ENCODE assay signal across 9 cellular contexts in the genomic region with DNA sequence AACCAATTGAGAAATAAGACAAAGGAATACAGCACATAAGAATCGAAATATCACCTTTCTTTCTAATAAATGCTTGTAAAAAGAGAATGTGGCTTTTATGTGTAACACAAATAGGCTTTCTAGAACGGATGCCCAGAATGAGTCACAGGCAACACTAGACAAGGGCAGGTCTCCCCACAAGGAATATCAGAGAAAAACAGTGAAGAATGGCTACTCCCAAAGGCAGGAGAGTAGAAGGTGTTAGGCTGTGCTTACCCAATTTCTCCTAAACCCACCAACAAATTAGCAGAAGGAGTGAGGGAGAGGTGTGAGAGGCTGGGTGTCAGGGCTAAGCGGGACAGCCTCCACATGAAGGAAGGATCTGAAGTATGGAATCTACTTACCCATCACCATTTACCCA. TPM values are rescaled to one million over a fixed set of nuclear protein-coding genes. Genes with fewer than 3 reads are reported as not detected.
DNase-seq lines count a peak whose midpoint lies in the region; ATAC-seq, FAIRE-seq and TF ChIP-seq lines count a peak whose summit lies in the region.
"Had no signal": no experiment of that assay in that cellular context is flagged by ENCODE, and none has a peak within 500 bp of the region (broad histone marks: within the 10 kb centered on the region; RNA-seq: fewer than 3 reads in every experiment).

No MANE protein-coding gene starts in this region.

- H3K27me3 ChIP-seq in esophagus muscularis mucosa = no peaks in the 10 kb centered on the region
- H3K27me3 ChIP-seq in MG63 = no peaks in the 10 kb centered on the region

- peak overlapping the region; percentile 60 for H3K4me3 Mint-ChIP-seq in activated naive CD8-positive, alpha-beta T cell treated with anti-CD3 and anti-CD28 coated beads, Interleukin-2, amount 10 ng/mL, durations not matched to agents 7 days and 5 days

- WGBS in esophagus muscularis mucosa = 76% methylated on average over 3 of the region's 3 CpGs

- no peak for FAIRE-seq in urothelium cell line (lab: Jason Lieb, UNC)
- FAIRE-seq: G401.6 had no signal

- no peak for TF ChIP-seq CTCF in esophagus muscularis mucosa (IDR thresholded peaks at IDR 0.05)

- H3K9me3 Mint-ChIP-seq in activated naive CD8-positive, alpha-beta T cell treated with anti-CD3 and anti-CD28 coated beads, Interleukin-2, amount 10 ng/mL, durations not matched to agents 7 days and 5 days = no peaks in the 10 kb centered on the region

- no peak overlapping the region for H3K4me3 ChIP-seq in esophagus muscularis mucosa
- H3K4me3 ChIP-seq in MG63 = no peak overlapping the region

- intact Hi-C loops in esophagus muscularis mucosa (cut with DNase I) = loop anchor here (10.0 kb wide), 1 partner anchor 225 kb away; no protein-coding TSS in a partner anchor

- H3K27ac Mint-ChIP-seq in activated naive CD8-positive, alpha-beta T cell treated with anti-CD3 and anti-CD28 coated beads, Interleukin-2, amount 10 ng/mL, durations not matched to agents 7 days and 5 days = peak overlapping the region; percentile 85

- peaks cover 56% of the 10 kb centered on the region for H3K4me1 Mint-ChIP-seq in activated naive CD8-positive, alpha-beta T cell treated with anti-CD3 and anti-CD28 coated beads, Interleukin-2, amount 10 ng/mL, durations not matched to agents 7 days and 5 days

- TF ChIP-seq EP300 in esophagus muscularis mucosa (IDR thresholded peaks at IDR 0.05) = no peak

- POLR2A ChIA-PET in activated naive CD8-positive, alpha-beta T cell treated with anti-CD3 and anti-CD28 coated beads, Interleukin-2, amount 10 ng/mL, durations not matched to agents 7 days and 5 days (lab: Charles Lee) = interaction anchor here (0.7 to 7.3 kb wide), 5 partner anchors 56 to 454 kb away, joined by 3 to 62 read pairs (median 15); a partner anchor contains a TSS

- no peaks in the 10 kb centered on the region for H3K9me3 ChIP-seq in esophagus muscularis mucosa
- no peaks in the 10 kb centered on the region for H3K9me3 ChIP-seq in MG63

- no peaks in the 10 kb centered on the region for H3K27me3 Mint-ChIP-seq in activated naive CD8-positive, alpha-beta T cell treated with anti-CD3 and anti-CD28 coated beads, Interleukin-2, amount 10 ng/mL, durations not matched to agents 7 days and 5 days

- no peak overlapping the region for H3K27ac ChIP-seq in esophagus muscularis mucosa (replicated peaks in 1 of 4)

- peaks cover 20% of the 10 kb centered on the region for H3K36me3 Mint-ChIP-seq in activated naive CD8-positive, alpha-beta T cell treated with anti-CD3 and anti-CD28 coated beads, Interleukin-2, amount 10 ng/mL, durations not matched to agents 7 days and 5 days

- DNase-seq in stimulated activated CD4-positive, alpha-beta T cell treated with anti-CD3 and anti-CD28 coated beads, Interleukin-4, amount 100 ng/mL, for 24 hours = peak; percentile 22
- DNase-seq in stimulated activated CD4-positive, alpha-beta T cell treated with anti-CD3 and anti-CD28 coated beads, Interleukin-4, amount 100 ng/mL, for 1 hour = no peak
- no peak for DNase-seq in activated naive CD8-positive, alpha-beta T cell treated with anti-CD3 and anti-CD28 coated beads, Interleukin-2, amount 10 ng/mL, durations not matched to agents 7 days and 5 days
- peak; percentile 29 for DNase-seq in urothelium cell line (ENCODE audit: low spot score)
- DNase-seq in esophagus muscularis mucosa (ENCODE audit: extremely low spot score) = no peak
- DNase-seq in MG63 = no peak
- no peak for DNase-seq in occipital lobe (lab: John Stamatoyannopoulos, UW)

- no peak for TF ChIP-seq POLR2A in esophagus muscularis mucosa (IDR thresholded peaks at IDR 0.05; ENCODE audit: low read depth)

- H3K36me3 ChIP-seq in esophagus muscularis mucosa = no peaks in the 10 kb centered on the region
- H3K36me3 ChIP-seq in MG63 = no peaks in the 10 kb centered on the region

- ATAC-seq in HG03159 (IDR thresholded peaks at IDR 0.05; ENCODE audit: unreplicated experiment) = peak; percentile 40
- ATAC-seq in activated naive CD8-positive, alpha-beta T cell treated with anti-CD3 and anti-CD28 coated beads, Interleukin-2, amount 10 ng/mL, durations not matched to agents 7 days and 5 days (ENCODE audit: low read depth) = peak; percentile 54

- peaks cover 0 to 4% (median 0%) of the 10 kb centered on the region in 4 donors for H3K4me1 ChIP-seq in esophagus muscularis mucosa

RNA-seq across cellular contexts. Expression of a gene that starts 55.2 kb away (rescaled TPM):
- 10 to 100 TPM; 15.6 to 16.3 TPM for total RNA-seq in activated naive CD8-positive, alpha-beta T cell treated with anti-CD3 and anti-CD28 coated beads, Interleukin-2, amount 10 ng/mL, durations not matched to agents 7 days and 5 days
- total RNA-seq in esophagus muscularis mucosa (1 to 10 TPM; 5.0 to 6.2 (median 5.4) TPM), occipital lobe (3.3 TPM)
- 3.5 and 5.3 TPM in 2 replicates for total RNA-seq in MG63 (2014; rRNA removed; shearing (Covaris generic); ENCODE audit: low replicate concordance)

RNA-seq across cellular contexts. Expression of a gene that starts 56.5 kb away (rescaled TPM):
- 10 to 100 TPM; 48.0 to 48.8 TPM for total RNA-seq in activated naive CD8-positive, alpha-beta T cell treated with anti-CD3 and anti-CD28 coated beads, Interleukin-2, amount 10 ng/mL, durations not matched to agents 7 days and 5 days
- total RNA-seq in esophagus muscularis mucosa = 10 to 100 TPM; 19.6 to 22.4 (median 20.0) TPM
- 6.9 and 11.8 TPM in 2 replicates for total RNA-seq in MG63 (2014; rRNA removed; shearing (Covaris generic); ENCODE audit: low replicate concordance)
- 15.6 TPM for total RNA-seq in occipital lobe

Comparison
In these comparisons a context has a peak if more than half of its experiments do, and no peak if none do; other contexts are left out.
1. DNase-seq: peak in stimulated activated CD4-positive, alpha-beta T cell treated with anti-CD3 and anti-CD28 coated beads, Interleukin-4, amount 100 ng/mL, for 24 hours (single experiment) and urothelium cell line (single experiment); none in stimulated activated CD4-positive, alpha-beta T cell treated with anti-CD3 and anti-CD28 coated beads, Interleukin-4, amount 100 ng/mL, for 1 hour (single experiment), activated naive CD8-positive, alpha-beta T cell treated with anti-CD3 and anti-CD28 coated beads, Interleukin-2, amount 10 ng/mL, durations not matched to agents 7 days and 5 days (single experiment), esophagus muscularis mucosa (single experiment), MG63 (single experiment) and occipital lobe (single experiment).